Comparison of ENCODE assay signal across 27 cellular contexts in the genomic region with DNA sequence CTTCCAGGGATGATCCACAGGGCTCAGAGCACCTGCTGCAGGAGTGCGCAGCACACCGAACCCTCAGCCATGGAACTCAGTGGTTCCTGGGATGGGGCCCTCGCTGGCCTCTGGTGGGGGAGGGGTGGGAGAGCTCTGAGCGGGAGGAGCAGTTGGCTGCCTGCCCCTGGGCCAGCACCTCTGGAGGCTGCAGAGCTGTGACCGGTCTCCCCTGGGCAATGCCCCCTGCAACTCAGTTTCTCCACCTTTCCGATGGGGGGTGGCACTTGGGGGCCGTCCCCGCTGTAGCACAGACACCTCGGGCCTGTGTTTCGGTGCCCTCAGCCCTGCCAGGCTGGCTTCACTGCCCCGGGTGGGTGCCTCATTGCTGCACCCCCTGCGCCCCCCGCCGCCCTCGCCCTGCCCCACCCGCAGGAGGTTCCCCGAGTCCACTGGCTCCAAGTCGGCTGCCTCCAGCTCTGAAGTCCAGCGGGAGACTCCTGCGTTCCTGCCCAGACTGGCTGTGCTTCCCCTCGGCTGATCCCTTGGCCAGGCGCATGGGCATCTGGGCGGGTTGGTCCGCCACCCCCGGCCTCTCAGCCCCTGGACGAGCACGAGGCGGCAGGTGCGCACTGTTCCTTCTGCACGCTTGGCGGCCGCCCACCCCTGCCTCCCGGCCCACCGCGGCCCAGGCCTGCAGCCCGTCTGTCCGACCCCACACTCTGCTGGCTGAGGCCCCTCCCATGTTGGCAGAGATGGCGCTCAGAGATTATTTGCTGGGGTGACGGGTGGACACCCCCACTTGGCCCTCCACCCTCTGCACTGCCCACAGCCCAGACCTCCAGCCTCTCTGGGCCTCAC. TPM values are rescaled to one million over a fixed set of nuclear protein-coding genes. Genes with fewer than 3 reads are reported as not detected.
"Had no signal": no experiment of that assay in that cellular context is flagged by ENCODE, and none has a peak within 500 bp of the region (broad histone marks: within the 10 kb centered on the region; RNA-seq: fewer than 3 reads in every experiment).

No MANE protein-coding gene starts in this region.

- DNase-seq: activated CD4-positive, alpha-beta memory T cell treated with anti-CD3 and anti-CD28 coated beads, Interleukin-2, amount 10 ng/mL, durations not matched to agents 7 days and 5 days; activated CD4-positive, alpha-beta T cell treated with anti-CD3 and anti-CD28 coated beads for 36 hours; activated CD4-positive, alpha-beta T cell treated with anti-CD3 and anti-CD28 coated beads, Interleukin-2, amount 50 U/mL, for 1 hour; activated gamma-delta T cell treated with Interleukin-2 at 50 U/mL for 16 hours; activated naive CD4-positive, alpha-beta T cell treated with anti-CD3 and anti-CD28 coated beads, Interleukin-2, amount 10 ng/mL, durations not matched to agents 7 days and 5 days; activated naive CD8-positive, alpha-beta T cell treated with anti-CD3 and anti-CD28 coated beads for 36 hours; activated T-cell treated with anti-CD3 and anti-CD28 coated beads for 4 hours; activated T-cell treated with anti-CD3 and anti-CD28 coated beads, Interleukin-2, amount 50 U/mL, for 72 hours; cerebellar nuclear complex; Karpas-422; MM.1S; NCI-H1105; NCI-H1436; NCI-H1694 treated with DMSO at 0.1 percent for 48 hours; NCI-H2081; NCI-H510A treated with DMSO at 0.1 percent for 48 hours; NCI-H69; OCI-M1; SK-N-SH; T-helper 1 cell had no signal

- H3K4me2 ChIP-seq: SK-N-SH had no signal

- H3K27ac ChIP-seq: VCaP had no signal

- H3K9ac ChIP-seq: SK-N-SH had no signal

- ATAC-seq: activated CD4-positive, alpha-beta T cell treated with anti-CD3 and anti-CD28 coated beads for 36 hours; activated T-cell treated with anti-CD3 and anti-CD28 coated beads, Interleukin-2, amount 50 U/mL, for 72 hours; Panc1; Right ventricle myocardium inferior had no signal

- H3K9me3 ChIP-seq: SK-N-SH had no signal

RNA-seq across cellular contexts. Expression of gene MUC6, which starts 1.8 kb away (rescaled TPM):
- total RNA-seq: activated CD4-positive, alpha-beta memory T cell treated with anti-CD3 and anti-CD28 coated beads, Interleukin-2, amount 10 ng/mL, durations not matched to agents 7 days and 5 days; activated CD4-positive, alpha-beta T cell treated with anti-CD3 and anti-CD28 coated beads for 36 hours; activated CD8-positive, alpha-beta memory T cell treated with anti-CD3 and anti-CD28 coated beads for 36 hours; activated naive CD8-positive, alpha-beta T cell treated with anti-CD3 and anti-CD28 coated beads for 36 hours; activated T-cell treated with anti-CD3 and anti-CD28 coated beads, Interleukin-2, amount 50 U/mL, for 72 hours; activated T-helper 2 cell treated with anti-CD3 and anti-CD28 coated beads, Interferon-gamma antibody, Interleukin-2, Interleukin-4, amounts not matched to agents 10 μg/mL and 5 μg/mL and 100 μg/mL, durations not matched to agents 14 hours and 24 hours and 36 hours; cardiac septum; Right ventricle myocardium inferior; T-helper 2 cell treated with Interferon-gamma antibody and Interleukin-4, amounts not matched to agents 100 ng/mL and 5 ng/mL, for 36 hours had no signal
- polyA plus RNA-seq: SK-N-SH had no signal

RNA-seq across cellular contexts. Expression of gene MUC2, which starts 40.0 kb away (rescaled TPM):
- total RNA-seq: activated CD4-positive, alpha-beta memory T cell treated with anti-CD3 and anti-CD28 coated beads, Interleukin-2, amount 10 ng/mL, durations not matched to agents 7 days and 5 days; activated CD4-positive, alpha-beta T cell treated with anti-CD3 and anti-CD28 coated beads for 36 hours; activated CD8-positive, alpha-beta memory T cell treated with anti-CD3 and anti-CD28 coated beads for 36 hours; activated naive CD8-positive, alpha-beta T cell treated with anti-CD3 and anti-CD28 coated beads for 36 hours; activated T-cell treated with anti-CD3 and anti-CD28 coated beads, Interleukin-2, amount 50 U/mL, for 72 hours; activated T-helper 2 cell treated with anti-CD3 and anti-CD28 coated beads, Interferon-gamma antibody, Interleukin-2, Interleukin-4, amounts not matched to agents 10 μg/mL and 5 μg/mL and 100 μg/mL, durations not matched to agents 14 hours and 24 hours and 36 hours; Right ventricle myocardium inferior; T-helper 2 cell treated with Interferon-gamma antibody and Interleukin-4, amounts not matched to agents 100 ng/mL and 5 ng/mL, for 36 hours had no signal
- polyA plus RNA-seq: SK-N-SH had no signal
